Comparison of ENCODE assay signal across 13 cellular contexts in genomic region chr10:74922921-74923320, GRCh38.
DNase-seq lines count a peak whose midpoint lies in the region; ATAC-seq, FAIRE-seq and TF ChIP-seq lines count a peak whose summit lies in the region.
"Had no signal": no experiment of that assay in that cellular context is flagged by ENCODE, and none has a peak within 500 bp of the region (broad histone marks: within the 10 kb centered on the region; RNA-seq: fewer than 3 reads in every experiment).

No MANE protein-coding gene starts in this region.

- H3K4me3 ChIP-seq in astrocyte (ENCODE audit: insufficient read depth, low read depth, low read length), result no peak overlapping the region
- no peak overlapping the region for H3K4me3 ChIP-seq in lower lobe of right lung
- no peak overlapping the region for H3K4me3 ChIP-seq in transverse colon
- H3K4me3 ChIP-seq in colonic mucosa, result no peak overlapping the region

- H3K9ac ChIP-seq in astrocyte (ENCODE audit: low read length) (no peak overlapping the region), colonic mucosa (ENCODE audit: low read depth in 2 of 2, low read length in 2 of 2) (no peak overlapping the region)

- no peaks in the 10 kb centered on the region for H3K27me3 ChIP-seq in astrocyte (ENCODE audit: insufficient read depth, low read length)
- H3K27me3 ChIP-seq in lower lobe of right lung (ENCODE audit: low read depth), result no peaks in the 10 kb centered on the region
- H3K27me3 ChIP-seq in transverse colon, result no peaks in the 10 kb centered on the region
- no peaks in the 10 kb centered on the region for H3K27me3 ChIP-seq in colonic mucosa

- H3K4me3 Mint-ChIP-seq in activated naive CD8-positive, alpha-beta T cell, result no peak overlapping the region
- H3K4me3 Mint-ChIP-seq in activated naive CD8-positive, alpha-beta T cell treated with anti-CD3 and anti-CD28 coated beads, Interleukin-2, amount 50 U/mL, for 24 hours, result no peak overlapping the region
- no peak overlapping the region for H3K4me3 Mint-ChIP-seq in astrocyte (ENCODE audit: unreplicated experiment)

- no peak overlapping the region for H2AFZ ChIP-seq in astrocyte (ENCODE audit: low read depth, low read length)

- no peaks in the 10 kb centered on the region for H3K27me3 Mint-ChIP-seq in activated naive CD8-positive, alpha-beta T cell
- no peaks in the 10 kb centered on the region for H3K27me3 Mint-ChIP-seq in activated naive CD8-positive, alpha-beta T cell treated with anti-CD3 and anti-CD28 coated beads, Interleukin-2, amount 50 U/mL, for 24 hours
- H3K27me3 Mint-ChIP-seq in astrocyte (ENCODE audit: low read depth, unreplicated experiment), result no peaks in the 10 kb centered on the region

- TF ChIP-seq EP300 in transverse colon (IDR thresholded peaks at IDR 0.05; ENCODE audit: low read depth), result no peak

- peaks cover 41% of the 10 kb centered on the region for H4K20me1 ChIP-seq in astrocyte (ENCODE audit: insufficient read depth, low read length)

- H3K4me1 Mint-ChIP-seq in activated naive CD8-positive, alpha-beta T cell (ENCODE audit: low read depth), result peaks cover 59% of the 10 kb centered on the region
- peaks cover 37% of the 10 kb centered on the region for H3K4me1 Mint-ChIP-seq in activated naive CD8-positive, alpha-beta T cell treated with anti-CD3 and anti-CD28 coated beads, Interleukin-2, amount 50 U/mL, for 24 hours
- H3K4me1 Mint-ChIP-seq in astrocyte (ENCODE audit: low read depth, unreplicated experiment), result peaks cover 39% of the 10 kb centered on the region

- TF ChIP-seq POLR2A in transverse colon (IDR thresholded peaks at IDR 0.05), result no peak

- DNase-seq in activated naive CD8-positive, alpha-beta T cell treated with anti-CD3 and anti-CD28 coated beads, Interleukin-2, amount 50 U/mL, for 24 hours, result no peak
- DNase-seq in astrocyte (ENCODE audit: low read depth), result peak; percentile 46
- no peak for DNase-seq in lower lobe of right lung
- no peak for DNase-seq in transverse colon
- no peak for DNase-seq in central memory CD4-positive, alpha-beta T cell
- DNase-seq in colonic mucosa, result no peak
- DNase-seq: activated CD8-positive, alpha-beta memory T cell treated with anti-CD3 and anti-CD28 coated beads, Interleukin-2, amount 50 U/mL, for 4 hours; stimulated activated CD4-positive, alpha-beta T cell treated with anti-CD3 and anti-CD28 coated beads, Interleukin-4, amount 100 ng/mL, for 1 hour; substantia nigra had no signal

- no peaks in the 10 kb centered on the region for H3K9me3 Mint-ChIP-seq in activated naive CD8-positive, alpha-beta T cell (ENCODE audit: low read depth)
- H3K9me3 Mint-ChIP-seq in activated naive CD8-positive, alpha-beta T cell treated with anti-CD3 and anti-CD28 coated beads, Interleukin-2, amount 50 U/mL, for 24 hours, result peaks cover 4% of the 10 kb centered on the region
- no peaks in the 10 kb centered on the region for H3K9me3 Mint-ChIP-seq in astrocyte (ENCODE audit: unreplicated experiment)

- peaks cover 10% of the 10 kb centered on the region for H3K36me3 Mint-ChIP-seq in activated naive CD8-positive, alpha-beta T cell
- H3K36me3 Mint-ChIP-seq in activated naive CD8-positive, alpha-beta T cell treated with anti-CD3 and anti-CD28 coated beads, Interleukin-2, amount 50 U/mL, for 24 hours (ENCODE audit: low read depth), result peaks cover 10% of the 10 kb centered on the region
- no peaks in the 10 kb centered on the region for H3K36me3 Mint-ChIP-seq in astrocyte (ENCODE audit: low read depth, unreplicated experiment)

- in situ Hi-C loops in transverse colon (cut with MboI; ENCODE audit: low pct_ligation_motif_present in 1 of 4, low pct_unique_long_range_greater_than_20kb in 1 of 4, low sequenced_read_pairs in 3 of 4), result no loop called here

- peak overlapping the region; percentile 72 for H3K4me2 ChIP-seq in astrocyte (ENCODE audit: low read length)

- intact Hi-C loops in lower lobe of right lung (cut with DNase I) (no loop called here), transverse colon (cut with DNase I; ENCODE audit: low total_unique reads) (no loop called here), colonic mucosa (cut with DNase I) (no loop called here)

- no peaks in the 10 kb centered on the region for H3K9me3 ChIP-seq in astrocyte (ENCODE audit: insufficient read depth, low read depth, low read length)
- peaks cover 7% of the 10 kb centered on the region for H3K9me3 ChIP-seq in lower lobe of right lung
- H3K9me3 ChIP-seq in transverse colon, result no peaks in the 10 kb centered on the region
- no peaks in the 10 kb centered on the region for H3K9me3 ChIP-seq in colonic mucosa

- peaks cover 35% of the 10 kb centered on the region for H3K79me2 ChIP-seq in astrocyte (ENCODE audit: insufficient read depth, low read length)

- H3K4me1 ChIP-seq in astrocyte (ENCODE audit: insufficient read depth, low read length), result peaks cover 42% of the 10 kb centered on the region
- H3K4me1 ChIP-seq in lower lobe of right lung, result peaks cover 52% of the 10 kb centered on the region
- H3K4me1 ChIP-seq in transverse colon, result peaks cover 12 to 63% (median 52%) of the 10 kb centered on the region in 4 donors
- no peaks in the 10 kb centered on the region for H3K4me1 ChIP-seq in colonic mucosa

- peak overlapping the region; percentile 36 for H3K27ac Mint-ChIP-seq in activated naive CD8-positive, alpha-beta T cell
- no peak overlapping the region for H3K27ac Mint-ChIP-seq in activated naive CD8-positive, alpha-beta T cell treated with anti-CD3 and anti-CD28 coated beads, Interleukin-2, amount 50 U/mL, for 24 hours
- peak overlapping the region; percentile 26 for H3K27ac Mint-ChIP-seq in astrocyte (ENCODE audit: unreplicated experiment)

- H3K27ac ChIP-seq in astrocyte (ENCODE audit: low read depth, low read length), result no peak overlapping the region
- H3K27ac ChIP-seq in lower lobe of right lung, result no peak overlapping the region
- peak overlapping the region; percentile 71 to 78 (median 72) for H3K27ac ChIP-seq in transverse colon
- H3K27ac ChIP-seq in colonic mucosa, result no peak overlapping the region

- no peak for TF ChIP-seq CTCF in astrocyte (IDR thresholded peaks at IDR 0.05; ENCODE audit: insufficient read depth, low read depth, low read length)
- TF ChIP-seq CTCF in lower lobe of right lung (IDR thresholded peaks at IDR 0.05), result no peak
- no peak for TF ChIP-seq CTCF in transverse colon (IDR thresholded peaks at IDR 0.05)
- no peak for TF ChIP-seq CTCF in colonic mucosa (IDR thresholded peaks at IDR 0.05)

- FAIRE-seq in astrocyte (lab: Jason Lieb, UNC), result no peak
- FAIRE-seq: HTR-8/SVneo, islet of Langerhans had no signal

- WGBS in transverse colon (ENCODE audit: low coverage in 1 of 2), 2 donors, result 69 to 90% methylated on average over 1 of the region's 1 CpG

- H3K36me3 ChIP-seq in astrocyte (ENCODE audit: insufficient read depth, low read length) (no peaks in the 10 kb centered on the region), lower lobe of right lung (no peaks in the 10 kb centered on the region), transverse colon (no peaks in the 10 kb centered on the region), colonic mucosa (no peaks in the 10 kb centered on the region)

- no peak for ATAC-seq in activated naive CD8-positive, alpha-beta T cell treated with anti-CD3 and anti-CD28 coated beads, Interleukin-2, amount 50 U/mL, for 24 hours
- ATAC-seq in lower lobe of right lung (peak; percentile 20 to 50), GM18517 (IDR thresholded peaks at IDR 0.05; ENCODE audit: unreplicated experiment) (no peak)

Comparison
In these comparisons a context has a peak if more than half of its experiments do, and no peak if none do; other contexts are left out.
1. ATAC-seq: peak in lower lobe of right lung (2 of 2); none in activated naive CD8-positive, alpha-beta T cell treated with anti-CD3 and anti-CD28 coated beads, Interleukin-2, amount 50 U/mL, for 24 hours (single experiment) and GM18517 (single experiment).
2. H3K27ac ChIP-seq: peak in transverse colon (4 of 4); none in astrocyte (single experiment), lower lobe of right lung (single experiment) and colonic mucosa (single experiment).